22 cellular contexts compared by ENCODE assay signal in the genomic region with DNA sequence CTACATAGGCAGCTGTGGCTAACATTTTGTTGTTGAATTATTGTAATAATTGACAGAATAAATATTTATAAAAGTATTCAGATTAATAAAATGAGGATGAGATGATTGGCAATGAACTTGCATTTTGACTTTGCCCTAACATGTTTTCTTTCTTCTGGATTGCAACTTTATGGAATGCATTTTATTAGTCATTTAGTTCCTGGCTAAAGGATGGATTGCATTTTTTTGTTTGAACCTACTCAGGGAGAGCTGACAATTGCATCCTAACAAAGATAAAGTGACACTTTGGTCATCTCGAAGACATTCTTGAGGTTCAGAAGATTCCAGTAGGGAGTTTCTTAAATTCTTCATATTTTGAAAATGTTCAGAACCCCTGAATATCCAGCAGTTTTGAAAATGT.
"Had no signal": no experiment of that assay in that cellular context is flagged by ENCODE, and none has a peak within 500 bp of the region (broad histone marks: within the 10 kb centered on the region; RNA-seq: fewer than 3 reads in every experiment).

No MANE protein-coding gene starts in this region.

- H3K4me3 Mint-ChIP-seq: activated CD4-positive, alpha-beta T cell treated with anti-CD3 and anti-CD28 coated beads for 36 hours; activated naive CD8-positive, alpha-beta T cell; mesothelial cell of epicardium; nephron; stimulated activated memory B cell treated with anti-CD40 and anti-IgM and Interleukin-4, amounts not matched to agents 10 μg/mL and 1 μg/mL and 100 μg/mL, for 72 hours; T-helper 2 cell treated with Interferon-gamma antibody and Interleukin-4, amounts not matched to agents 5 μg/mL and 100 μg/mL, for 36 hours; type B pancreatic cell; WTC11 had no signal

- H3K27me3 ChIP-seq: body of pancreas, esophagus muscularis mucosa, sigmoid colon, spleen, testis had no signal

- DNase-seq: activated CD4-positive, alpha-beta T cell treated with anti-CD3 and anti-CD28 coated beads for 36 hours; activated CD4-positive, alpha-beta T cell treated with anti-CD3 and anti-CD28 coated beads, Interleukin-2, amount 50 U/mL, for 48 hours; amygdala; body of pancreas; cortex of kidney; effector CD4-positive, alpha-beta T cell; foreskin melanocyte; hypothalamus; lower lobe of right lung; nucleus accumbens; sigmoid colon; spleen; stimulated activated CD4-positive, alpha-beta T cell treated with anti-CD3 and anti-CD28 coated beads, Interleukin-4, amount 100 ng/mL, for 4 hours; testis had no signal

- H3K27ac ChIP-seq: esophagus muscularis mucosa, lower lobe of right lung, sigmoid colon, spleen, testis had no signal

- H3K4me3 ChIP-seq: body of pancreas, esophagus muscularis mucosa, lower lobe of right lung, sigmoid colon, spleen, testis had no signal

- H3K4me1 Mint-ChIP-seq: stimulated activated memory B cell treated with anti-CD40 and anti-IgM and Interleukin-4, amounts not matched to agents 10 μg/mL and 1 μg/mL and 100 μg/mL, for 72 hours had no signal

- H3K27ac Mint-ChIP-seq: activated CD4-positive, alpha-beta T cell treated with anti-CD3 and anti-CD28 coated beads for 36 hours; activated naive CD8-positive, alpha-beta T cell; mesothelial cell of epicardium; nephron; stimulated activated memory B cell treated with anti-CD40 and anti-IgM and Interleukin-4, amounts not matched to agents 10 μg/mL and 1 μg/mL and 100 μg/mL, for 72 hours; T-helper 2 cell treated with Interferon-gamma antibody and Interleukin-4, amounts not matched to agents 5 μg/mL and 100 μg/mL, for 36 hours; type B pancreatic cell; WTC11 had no signal

- H3K9me3 Mint-ChIP-seq: mesothelial cell of epicardium; nephron; stimulated activated memory B cell treated with anti-CD40 and anti-IgM and Interleukin-4, amounts not matched to agents 10 μg/mL and 1 μg/mL and 100 μg/mL, for 72 hours; T-helper 2 cell treated with Interferon-gamma antibody and Interleukin-4, amounts not matched to agents 5 μg/mL and 100 μg/mL, for 36 hours; WTC11 had no signal

- H3K27me3 Mint-ChIP-seq: activated CD4-positive, alpha-beta T cell treated with anti-CD3 and anti-CD28 coated beads for 36 hours; activated naive CD8-positive, alpha-beta T cell; stimulated activated memory B cell treated with anti-CD40 and anti-IgM and Interleukin-4, amounts not matched to agents 10 μg/mL and 1 μg/mL and 100 μg/mL, for 72 hours had no signal
